ENCODE assay signal across 8 cellular contexts in genomic region chr3:195859061-195859845, GRCh38. TPM values are rescaled to one million over a fixed set of nuclear protein-coding genes. Genes with fewer than 3 reads are reported as not detected.
DNase-seq lines count a peak whose midpoint lies in the region; ATAC-seq and TF ChIP-seq lines count a peak whose summit lies in the region.

No MANE protein-coding gene starts in this region.

- peaks cover 5% of the 10 kb centered on the region; the same call in 1 of the 2 replicates for H3K36me3 ChIP-seq in DND-41 (ENCODE audit: insufficient read depth, low read length)
- H3K36me3 ChIP-seq in SK-N-MC (ENCODE audit: insufficient read depth, low read length) = no peaks in the 10 kb centered on the region
- peaks cover 0 to 5% of the 10 kb centered on the region in 2 donors for H3K36me3 ChIP-seq in gastroesophageal sphincter
- peaks cover 2 to 8% of the 10 kb centered on the region in 2 experiments for H3K36me3 ChIP-seq in trophoblast cell (ENCODE audit: control insufficient read depth in 1 of 2, insufficient read depth in 2 of 2, low read length in 2 of 2)
- H3K36me3 ChIP-seq in upper lobe of left lung = peaks cover 0 to 7% (median 2%) of the 10 kb centered on the region in 4 donors

- peak overlapping the region; percentile 32; the same call in 1 of the 2 replicates for H2AFZ ChIP-seq in DND-41 (ENCODE audit: low read depth, low read length)
- H2AFZ ChIP-seq in trophoblast cell (ENCODE audit: insufficient read depth, low read length, poor library complexity) = no peak overlapping the region

- DNase-seq in DND-41 (peak; percentile 64), KG1 (lab: John Stamatoyannopoulos, UW) (peak; percentile 61), SK-N-MC (ENCODE audit: low read depth, low spot score) (peak; percentile 47), trophoblast cell (peak; percentile 57 to 85), upper lobe of left lung (peak in 1 of 2 donors; percentile 67)
- DNase-seq in activated naive CD4-positive, alpha-beta T cell treated with Interleukin-2 at 50 U/mL for 16 hours = peak; percentile 83

- no peaks in the 10 kb centered on the region for H4K20me1 ChIP-seq in DND-41 (ENCODE audit: insufficient read depth, low read length)

- no peaks in the 10 kb centered on the region for H3K79me1 ChIP-seq in trophoblast cell (ENCODE audit: low read length)

- H2BK5ac ChIP-seq in trophoblast cell (ENCODE audit: low read depth, low read length, poor library complexity) = no peak overlapping the region

- H3K4me1 ChIP-seq in DND-41 (ENCODE audit: insufficient read depth, low read length) (0 out of 2 replicates have a peak, but pooled peaks cover 5% of the 10 kb centered on the region), gastroesophageal sphincter (peaks cover 0 to 30% (median 9%) of the 10 kb centered on the region in 3 donors), trophoblast cell (ENCODE audit: control insufficient read depth in 1 of 2, insufficient read depth in 2 of 2, low read length in 2 of 2) (peaks cover 0 to 5% of the 10 kb centered on the region in 2 experiments), upper lobe of left lung (peaks cover 0 to 15% (median 11%) of the 10 kb centered on the region in 4 donors)

- no peak overlapping the region for H3K4me3 ChIP-seq in DND-41 (ENCODE audit: low read depth in 1 of 2, low read length in 2 of 2)
- no peak overlapping the region for H3K4me3 ChIP-seq in SK-N-MC
- H3K4me3 ChIP-seq in gastroesophageal sphincter = peak overlapping the region in 1 of 2 donors; percentile 8
- no peak overlapping the region for H3K4me3 ChIP-seq in trophoblast cell (ENCODE audit: low read depth, low read length)
- peak overlapping the region in 2 of 4 donors; percentile 13 to 23 for H3K4me3 ChIP-seq in upper lobe of left lung

- WGBS in gastroesophageal sphincter (ENCODE audit: low coverage in 1 of 2), 2 donors = 18 to 32% methylated on average over 5 to 15 of the region's 21 CpGs
- no CpG with 5 or more reads among the region's 21 CpGs for WGBS in trophoblast cell (ENCODE audit: extremely low coverage, insufficient coverage, insufficient read length)
- WGBS in upper lobe of left lung, 2 donors = 16 to 17% methylated on average over 16 to 20 of the region's 21 CpGs

- H3K9ac ChIP-seq in DND-41 (ENCODE audit: low read depth, low read length) (no peak overlapping the region), SK-N-MC (ENCODE audit: insufficient read length) (no peak overlapping the region), trophoblast cell (ENCODE audit: low read length) (no peak overlapping the region)

- TF ChIP-seq EP300 in gastroesophageal sphincter (IDR thresholded peaks at IDR 0.05) = no peak
- TF ChIP-seq EP300 in upper lobe of left lung (IDR thresholded peaks at IDR 0.05) = no peak

- no peak overlapping the region for H3K14ac ChIP-seq in trophoblast cell (ENCODE audit: low read length)

- no peak overlapping the region for H2BK120ac ChIP-seq in trophoblast cell (ENCODE audit: insufficient read depth, low read length, poor library complexity)

- H3K4ac ChIP-seq in trophoblast cell (ENCODE audit: low read depth, low read length) = no peak overlapping the region

- H3K4me2 ChIP-seq in DND-41 (ENCODE audit: insufficient read depth, low read length) = peak overlapping the region; percentile 40
- H3K4me2 ChIP-seq in trophoblast cell (ENCODE audit: low read length) = no peak overlapping the region

- ATAC-seq in DND-41 (ENCODE audit: insufficient read depth, low read depth) (peak; percentile 69), gastroesophageal sphincter (peak; percentile 36), upper lobe of left lung (ENCODE audit: low FRiP score in 2 of 2) (peak; percentile 13 to 76), HG02798 (IDR thresholded peaks at IDR 0.05; ENCODE audit: poor library complexity, unreplicated experiment) (no peak)

- H2AK5ac ChIP-seq in trophoblast cell (ENCODE audit: low read length) = no peak overlapping the region

- no peaks in the 10 kb centered on the region for H3K9me3 ChIP-seq in DND-41 (ENCODE audit: insufficient read depth, low read length, severe bottlenecking)
- no peaks in the 10 kb centered on the region for H3K9me3 ChIP-seq in SK-N-MC (ENCODE audit: low read depth, low read length)
- no peaks in the 10 kb centered on the region for H3K9me3 ChIP-seq in gastroesophageal sphincter
- H3K9me3 ChIP-seq in trophoblast cell (ENCODE audit: insufficient read depth, low read depth, low read length) = no peaks in the 10 kb centered on the region
- no peaks in the 10 kb centered on the region for H3K9me3 ChIP-seq in upper lobe of left lung

- no peak for TF ChIP-seq POLR2A in gastroesophageal sphincter (IDR thresholded peaks at IDR 0.05)
- no peak for TF ChIP-seq POLR2A in upper lobe of left lung (IDR thresholded peaks at IDR 0.05)

- H3K27me3 ChIP-seq in DND-41 (ENCODE audit: insufficient read depth, low read length, poor library complexity) = no peaks in the 10 kb centered on the region
- H3K27me3 ChIP-seq in gastroesophageal sphincter = no peaks in the 10 kb centered on the region
- H3K27me3 ChIP-seq in trophoblast cell (ENCODE audit: insufficient read depth, low read length) = no peaks in the 10 kb centered on the region
- no peaks in the 10 kb centered on the region for H3K27me3 ChIP-seq in upper lobe of left lung

- H3K27ac ChIP-seq in DND-41 (ENCODE audit: low read length) (no peak overlapping the region), SK-N-MC (no peak overlapping the region), gastroesophageal sphincter (peak overlapping the region in 2 of 4 donors; percentile 6 to 44), trophoblast cell (ENCODE audit: low read depth, low read length) (no peak overlapping the region), upper lobe of left lung (no peak overlapping the region)

- H2BK12ac ChIP-seq in trophoblast cell (ENCODE audit: low read length) = no peak overlapping the region

- no peak overlapping the region for H4K12ac ChIP-seq in trophoblast cell (ENCODE audit: low read depth, low read length)

- H3K23ac ChIP-seq in trophoblast cell (ENCODE audit: low read length) = no peak overlapping the region

- TF ChIP-seq CTCF in DND-41 (IDR thresholded peaks at IDR 0.05; ENCODE audit: borderline replicate concordance, extremely low read depth, low read length, poor library complexity, severe bottlenecking) = peak; percentile 100
- peak; percentile 92 to 98 (median 96) for TF ChIP-seq CTCF in gastroesophageal sphincter (IDR thresholded peaks at IDR 0.05)
- TF ChIP-seq CTCF in upper lobe of left lung (IDR thresholded peaks at IDR 0.05) = peak; percentile 86 to 98 (median 94)

- no peak overlapping the region for H4K8ac ChIP-seq in trophoblast cell (ENCODE audit: low read depth, low read length)

- no peak overlapping the region for H4K91ac ChIP-seq in trophoblast cell (ENCODE audit: low read depth, low read length)

- H3K79me2 ChIP-seq in DND-41 (ENCODE audit: insufficient read depth, low read length) = no peaks in the 10 kb centered on the region
- H3K79me2 ChIP-seq in trophoblast cell (ENCODE audit: control insufficient read depth, insufficient read depth, low read length, poor library complexity) = no peaks in the 10 kb centered on the region

- H3K18ac ChIP-seq in trophoblast cell (ENCODE audit: low read length) = no peak overlapping the region

RNA-seq across cellular contexts. Expression of gene MUC4, which starts 47.5 kb away (rescaled TPM):
- total RNA-seq in gastroesophageal sphincter = 1 to 10 TPM in 1 of 4 donors, under 1 TPM in 2, not detected in 1; 0.19 to 3.0 (median 0.47) TPM
- 0.05 and 0.08 TPM in 2 replicates for polyA plus RNA-seq in trophoblast cell (2013)
- total RNA-seq in upper lobe of left lung = 10 to 100 TPM in 4 of 6 donors, 1 to 10 TPM in 2; 4.6 to 75.4 (median 11.3) TPM

RNA-seq across cellular contexts. Expression of gene TNK2, which starts 49.1 kb away (rescaled TPM):
- total RNA-seq in gastroesophageal sphincter (10 to 100 TPM; 14.5 to 28.8 (median 23.9) TPM), upper lobe of left lung (100 to 1,000 TPM in 2 of 6 donors, 10 to 100 TPM in 4; 18.7 to 171 (median 70.1) TPM)
- 22.5 TPM in 2 replicates for polyA plus RNA-seq in trophoblast cell (2013)
